In genomic region chr6:165233089-165233488, GRCh38 we compare ENCODE assay signal across 20 cellular contexts.
"Had no signal": no experiment of that assay in that cellular context is flagged by ENCODE, and none has a peak within 500 bp of the region (broad histone marks: within the 10 kb centered on the region; RNA-seq: fewer than 3 reads in every experiment).

No MANE protein-coding gene starts in this region.

- H3K36me3 ChIP-seq: SJSA1 had no signal

- H3K4me3 ChIP-seq: SJSA1, SK-N-MC had no signal

- DNase-seq: Karpas-422, KBM-7, MM.1S, NCI-H1092 treated with DMSO at 0.1 percent for 48 hours, NCI-H1436, NCI-H187, NCI-H2029, NCI-H2081 treated with DMSO at 0.1 percent for 48 hours, NCI-H2171, NCI-H226, NCI-H446, NCI-H510A, NCI-H524 treated with DMSO at 0.1 percent for 48 hours, NCI-H69, NCI-H774, Right ventricle myocardium superior, RPMI8226, SIG-M5 had no signal

- H3K27ac ChIP-seq: SJSA1, SK-N-MC had no signal

- H3K27me3 ChIP-seq: SJSA1 had no signal
